Comparison of ENCODE assay signal across 3 cellular contexts in genomic region chrX:46707274-46707965, GRCh38.
TF ChIP-seq lines count a peak whose summit lies in the region.

No MANE protein-coding gene starts in this region.

TF ChIP-seq in liver, 16 proteins besides CTCF, POLR2A, EP300 and RAD21:
- TF ChIP-seq TAF1 (conservative IDR thresholded peaks at IDR 0.05), result no peak
- TF ChIP-seq YY1 (IDR thresholded peaks at IDR 0.05), result peak; percentile 59
- TF ChIP-seq JUND (IDR thresholded peaks at IDR 0.05), result peak in 1 of 2 donors; percentile 27
- peak; percentile 84 to 89 for TF ChIP-seq HNF4A (conservative IDR thresholded peaks at IDR 0.05)
- peak; percentile 84 for TF ChIP-seq SP1 (IDR thresholded peaks at IDR 0.05)
- TF ChIP-seq MAX (IDR thresholded peaks at IDR 0.05), result peak; percentile 33
- no peak for TF ChIP-seq ATF3 (IDR thresholded peaks at IDR 0.05)
- TF ChIP-seq HNF4G (IDR thresholded peaks at IDR 0.05), result peak; percentile 66
- TF ChIP-seq RXRA (IDR thresholded peaks at IDR 0.05), result peak; percentile 40 to 69
TF ChIP-seq in liver: peak in this region for 7.

TF ChIP-seq in HepG2, 621 proteins besides CTCF, POLR2A, EP300 and RAD21:
- TF ChIP-seq ZNF3 (CRISPR knock-in tag; IDR thresholded peaks at IDR 0.05), result no peak

TF ChIP-seq in GM12878, 131 proteins besides CTCF, POLR2A, EP300 and RAD21:
- TF ChIP-seq PKNOX1 (IDR thresholded peaks at IDR 0.05), result no peak
- no peak for TF ChIP-seq MXI1 (IDR thresholded peaks at IDR 0.05; ENCODE audit: low read depth, low read length)
- TF ChIP-seq ZNF207 (IDR thresholded peaks at IDR 0.05; ENCODE audit: borderline replicate concordance), result no peak
- TF ChIP-seq ELK1 (IDR thresholded peaks at IDR 0.05; ENCODE audit: low read depth, low read length), result no peak
- TF ChIP-seq HDAC2 (IDR thresholded peaks at IDR 0.05), result no peak
- TF ChIP-seq ATF3 (IDR thresholded peaks at IDR 0.05; ENCODE audit: borderline replicate concordance, extremely low read depth, low read depth, low read length), result no peak
- TF ChIP-seq SIN3A (IDR thresholded peaks at IDR 0.05; ENCODE audit: low read depth, low read length), result no peak
- no peak for TF ChIP-seq MEF2B (IDR thresholded peaks at IDR 0.05; ENCODE audit: partially characterized antibody, poor library complexity, severe bottlenecking)
- no peak for TF ChIP-seq MYB (IDR thresholded peaks at IDR 0.05; ENCODE audit: borderline replicate concordance, low read depth, low read length)
- TF ChIP-seq POLR2AphosphoS5 (IDR thresholded peaks at IDR 0.05; ENCODE audit: low read length), result no peak
- TF ChIP-seq CBFB (IDR thresholded peaks at IDR 0.05; ENCODE audit: low read depth), result no peak
- TF ChIP-seq PML (IDR thresholded peaks at IDR 0.05; ENCODE audit: low read length), result no peak
- TF ChIP-seq RBBP5 (conservative IDR thresholded peaks at IDR 0.05), result no peak
- no peak for TF ChIP-seq DPF2 (IDR thresholded peaks at IDR 0.05)
- no peak for TF ChIP-seq SMAD5 (IDR thresholded peaks at IDR 0.05; ENCODE audit: low read depth)
- no peak for TF ChIP-seq ZNF384 (IDR thresholded peaks at IDR 0.05; ENCODE audit: borderline replicate concordance, low read depth, low read length)
